In the genomic region with DNA sequence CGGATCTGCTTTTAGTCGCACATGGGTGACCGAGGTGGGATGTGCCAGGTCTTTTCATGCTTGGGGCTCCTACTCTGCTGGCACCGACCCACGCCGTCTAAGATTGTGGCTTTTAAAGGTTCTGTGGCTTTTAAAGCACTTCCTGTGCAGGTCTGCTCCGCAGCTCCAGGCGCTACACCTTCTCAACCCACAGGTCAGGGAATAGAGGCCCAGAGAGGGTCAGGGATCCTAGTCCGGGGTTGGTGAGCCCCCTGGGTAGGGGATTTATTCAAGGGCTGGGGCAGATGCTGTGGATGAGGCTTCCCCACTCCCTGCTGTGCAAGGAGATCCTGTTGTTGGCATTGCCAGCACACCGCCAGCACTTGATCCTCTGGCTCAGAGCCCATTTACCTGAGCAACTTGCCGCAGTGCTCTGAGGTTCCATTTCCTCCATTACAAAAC, we compare ENCODE assay signal across 10 cellular contexts.
DNase-seq lines count a peak whose midpoint lies in the region; ATAC-seq and TF ChIP-seq lines count a peak whose summit lies in the region.
"Had no signal": no experiment of that assay in that cellular context is flagged by ENCODE, and none has a peak within 500 bp of the region (broad histone marks: within the 10 kb centered on the region; RNA-seq: fewer than 3 reads in every experiment).

No MANE protein-coding gene starts in this region.

- no peak overlapping the region for H3K4me3 Mint-ChIP-seq in activated CD8-positive, alpha-beta memory T cell treated with anti-CD3 and anti-CD28 coated beads, Interleukin-2, amount 10 ng/mL, durations not matched to agents 7 days and 5 days
- no peak overlapping the region for H3K4me3 Mint-ChIP-seq in activated CD8-positive, alpha-beta T cell treated with anti-CD3 and anti-CD28 coated beads for 36 hours

- intact Hi-C loops in activated CD8-positive, alpha-beta T cell treated with anti-CD3 and anti-CD28 coated beads for 36 hours (cut with micrococcal nuclease) = no loop called here
- intact Hi-C loops in left lung (cut with DNase I) = no loop called here
- intact Hi-C loops in PC-3 (cut with micrococcal nuclease) = no loop called here

- no peak overlapping the region for H2AFZ ChIP-seq in PC-3 (ENCODE audit: low read length)

- no peak for TF ChIP-seq CTCF in activated CD8-positive, alpha-beta T cell treated with anti-CD3 and anti-CD28 coated beads for 36 hours (IDR thresholded peaks at IDR 0.05)
- TF ChIP-seq CTCF in left lung (IDR thresholded peaks at IDR 0.05) = no peak
- TF ChIP-seq CTCF in suprapubic skin (IDR thresholded peaks at IDR 0.05) = no peak
- no peak for TF ChIP-seq CTCF in PC-3 (conservative IDR thresholded peaks at IDR 0.05; ENCODE audit: low read depth, low read length)

- BruUV-seq in PC-3 (replicated peaks; lab: Mats Ljungman, UMichigan) = no TSS peak

- H3K27me3 Mint-ChIP-seq in activated CD8-positive, alpha-beta memory T cell treated with anti-CD3 and anti-CD28 coated beads, Interleukin-2, amount 10 ng/mL, durations not matched to agents 7 days and 5 days = peaks cover 2% of the 10 kb centered on the region
- H3K27me3 Mint-ChIP-seq in activated CD8-positive, alpha-beta T cell treated with anti-CD3 and anti-CD28 coated beads for 36 hours = no peaks in the 10 kb centered on the region

- peak; percentile 75 for DNase-seq in activated CD8-positive, alpha-beta memory T cell treated with anti-CD3 and anti-CD28 coated beads for 24 hours
- no peak for DNase-seq in activated CD8-positive, alpha-beta memory T cell treated with anti-CD3 and anti-CD28 coated beads, Interleukin-2, amount 10 ng/mL, durations not matched to agents 7 days and 5 days
- DNase-seq in activated CD8-positive, alpha-beta T cell treated with anti-CD3 and anti-CD28 coated beads for 36 hours = peak; percentile 67
- no peak for DNase-seq in left lung
- no peak for DNase-seq in suprapubic skin (ENCODE audit: low spot score in 2 of 2)
- no peak for DNase-seq in PC-3
- no peak for DNase-seq in COLO829 (ENCODE audit: low spot score)
- DNase-seq: AML-193 had no signal

- no peak overlapping the region for H3K4me2 ChIP-seq in PC-3 (ENCODE audit: low read length)

- H3K9me2 ChIP-seq in PC-3 (replicated peaks; ENCODE audit: low read length) = no peaks in the 10 kb centered on the region

- H3K4me3 ChIP-seq in left lung = no peak overlapping the region
- no peak overlapping the region for H3K4me3 ChIP-seq in suprapubic skin
- H3K4me3 ChIP-seq in PC-3 (ENCODE audit: low read length) = no peak overlapping the region
- H3K4me3 ChIP-seq: skin epidermis had no signal

- no peak overlapping the region for H3K9ac ChIP-seq in PC-3 (ENCODE audit: low read length)

- no peaks in the 10 kb centered on the region for H3K36me3 Mint-ChIP-seq in activated CD8-positive, alpha-beta memory T cell treated with anti-CD3 and anti-CD28 coated beads, Interleukin-2, amount 10 ng/mL, durations not matched to agents 7 days and 5 days
- H3K36me3 Mint-ChIP-seq in activated CD8-positive, alpha-beta T cell treated with anti-CD3 and anti-CD28 coated beads for 36 hours (ENCODE audit: low read depth) = no peaks in the 10 kb centered on the region

- TF ChIP-seq POLR2A in suprapubic skin (IDR thresholded peaks at IDR 0.05) = no peak

- peak overlapping the region in 1 of 2 donors; percentile 3 for H3K27ac ChIP-seq in left lung
- peak overlapping the region; percentile 71 for H3K27ac ChIP-seq in suprapubic skin
- no peak overlapping the region for H3K27ac ChIP-seq in PC-3 (ENCODE audit: low read length)

- no peaks in the 10 kb centered on the region for H3K79me2 ChIP-seq in PC-3 (ENCODE audit: low read length)

- 74% methylated on average over 9 of the region's 11 CpGs for whole genome bisulfite sequencing in suprapubic skin

- H3K36me3 ChIP-seq in left lung = no peaks in the 10 kb centered on the region
- H3K36me3 ChIP-seq in suprapubic skin = no peaks in the 10 kb centered on the region
- no peaks in the 10 kb centered on the region for H3K36me3 ChIP-seq in PC-3 (ENCODE audit: low read depth, low read length)

- no peak overlapping the region for H3K27ac Mint-ChIP-seq in activated CD8-positive, alpha-beta memory T cell treated with anti-CD3 and anti-CD28 coated beads, Interleukin-2, amount 10 ng/mL, durations not matched to agents 7 days and 5 days
- H3K27ac Mint-ChIP-seq in activated CD8-positive, alpha-beta T cell treated with anti-CD3 and anti-CD28 coated beads for 36 hours = no peak overlapping the region

- no peaks in the 10 kb centered on the region for H3F3A ChIP-seq in PC-3 (ENCODE audit: low read length, unreplicated experiment)

- POLR2A ChIA-PET in activated CD8-positive, alpha-beta T cell treated with anti-CD3 and anti-CD28 coated beads for 36 hours (lab: Charles Lee) = no interaction called here
- POLR2A ChIA-PET in PC-3 (lab: Charles Lee; ENCODE audit: unreplicated experiment) = no interaction called here

- no peak for TF ChIP-seq EP300 in suprapubic skin (IDR thresholded peaks at IDR 0.05)

- H4K20me1 ChIP-seq in PC-3 (ENCODE audit: low read length) = no peaks in the 10 kb centered on the region

- no peaks in the 10 kb centered on the region for H3K9me3 Mint-ChIP-seq in activated CD8-positive, alpha-beta memory T cell treated with anti-CD3 and anti-CD28 coated beads, Interleukin-2, amount 10 ng/mL, durations not matched to agents 7 days and 5 days (ENCODE audit: low read depth)
- no peaks in the 10 kb centered on the region for H3K9me3 Mint-ChIP-seq in activated CD8-positive, alpha-beta T cell treated with anti-CD3 and anti-CD28 coated beads for 36 hours

- H3K4me1 ChIP-seq in left lung (peaks cover 3 to 31% of the 10 kb centered on the region in 2 donors), suprapubic skin (peaks cover 32% of the 10 kb centered on the region), PC-3 (ENCODE audit: insufficient read depth, low read length) (no peaks in the 10 kb centered on the region)

- H3K9me3 ChIP-seq in left lung (no peaks in the 10 kb centered on the region), suprapubic skin (no peaks in the 10 kb centered on the region), PC-3 (ENCODE audit: low read length) (no peaks in the 10 kb centered on the region)

- no peak for ATAC-seq in activated CD8-positive, alpha-beta memory T cell treated with anti-CD3 and anti-CD28 coated beads, Interleukin-2, amount 10 ng/mL, durations not matched to agents 7 days and 5 days
- peak; percentile 77 for ATAC-seq in activated CD8-positive, alpha-beta T cell treated with anti-CD3 and anti-CD28 coated beads for 36 hours
- ATAC-seq in left lung = peak; percentile 59
- no peak for ATAC-seq in PC-3
- ATAC-seq in GM18520 (IDR thresholded peaks at IDR 0.05; ENCODE audit: unreplicated experiment) = no peak

- H3K27me3 ChIP-seq in left lung = no peaks in the 10 kb centered on the region
- no peaks in the 10 kb centered on the region for H3K27me3 ChIP-seq in suprapubic skin
- H3K27me3 ChIP-seq in PC-3 (ENCODE audit: low read length) = peaks cover 87% of the 10 kb centered on the region

- peaks cover 24% of the 10 kb centered on the region for H3K4me1 Mint-ChIP-seq in activated CD8-positive, alpha-beta memory T cell treated with anti-CD3 and anti-CD28 coated beads, Interleukin-2, amount 10 ng/mL, durations not matched to agents 7 days and 5 days
- peaks cover 41% of the 10 kb centered on the region for H3K4me1 Mint-ChIP-seq in activated CD8-positive, alpha-beta T cell treated with anti-CD3 and anti-CD28 coated beads for 36 hours (ENCODE audit: low read depth)

- CTCF ChIA-PET in activated CD8-positive, alpha-beta memory T cell treated with anti-CD3 and anti-CD28 coated beads, Interleukin-2, amount 10 ng/mL, durations not matched to agents 7 days and 5 days (lab: Charles Lee) = interaction anchor here (0.9 to 1.3 kb wide), 3 partner anchors 10 to 323 kb away, joined by 3 read pairs; a partner anchor contains a TSS
- CTCF ChIA-PET in activated CD8-positive, alpha-beta T cell treated with anti-CD3 and anti-CD28 coated beads for 36 hours (lab: Charles Lee) = no interaction called here
- CTCF ChIA-PET in PC-3 (lab: Charles Lee) = no interaction called here

Comparison
In these comparisons a context has a peak if more than half of its experiments do, and no peak if none do; other contexts are left out.
1. DNase-seq: peak in activated CD8-positive, alpha-beta memory T cell treated with anti-CD3 and anti-CD28 coated beads for 24 hours (single experiment) and activated CD8-positive, alpha-beta T cell treated with anti-CD3 and anti-CD28 coated beads for 36 hours (single experiment); none in activated CD8-positive, alpha-beta memory T cell treated with anti-CD3 and anti-CD28 coated beads, Interleukin-2, amount 10 ng/mL, durations not matched to agents 7 days and 5 days (single experiment), left lung (0 of 2), suprapubic skin (0 of 2), PC-3 (single experiment) and COLO829 (single experiment).
2. ATAC-seq: peak in activated CD8-positive, alpha-beta T cell treated with anti-CD3 and anti-CD28 coated beads for 36 hours (single experiment) and left lung (single experiment); none in activated CD8-positive, alpha-beta memory T cell treated with anti-CD3 and anti-CD28 coated beads, Interleukin-2, amount 10 ng/mL, durations not matched to agents 7 days and 5 days (single experiment), PC-3 (single experiment) and GM18520 (single experiment).